Comparison of ENCODE assay signal across 11 cellular contexts in genomic region chr15:40926659-40927496, GRCh38. TPM values are rescaled to one million over a fixed set of nuclear protein-coding genes. Genes with fewer than 3 reads are reported as not detected.
A peak's percentile ranks its signal among the peaks of the same experiment; 100 is the strongest.
DNase-seq lines count a peak whose midpoint lies in the region; ATAC-seq and TF ChIP-seq lines count a peak whose summit lies in the region.
"Had no signal": no experiment of that assay in that cellular context is flagged by ENCODE, and none has a peak within 500 bp of the region (broad histone marks: within the 10 kb centered on the region; RNA-seq: fewer than 3 reads in every experiment).

No MANE protein-coding gene starts in this region.

- peaks cover 38% of the 10 kb centered on the region for H3K27me3 Mint-ChIP-seq in activated T-helper 17 cell treated with anti-CD3 and anti-CD28 coated beads, Interleukin-2, amount 50 U/mL, for 72 hours

- H3K4me3 Mint-ChIP-seq in activated T-helper 17 cell treated with anti-CD3 and anti-CD28 coated beads, Interleukin-2, amount 50 U/mL, for 72 hours: peak overlapping the region; percentile 75
- H3K4me3 Mint-ChIP-seq: activated CD4-positive, alpha-beta memory T cell treated with anti-CD3 and anti-CD28 coated beads for 36 hours had no signal

- no peaks in the 10 kb centered on the region for H3K9me3 ChIP-seq in iPS-18a (ENCODE audit: control insufficient read depth, low read depth, low read length)
- no peaks in the 10 kb centered on the region for H3K9me3 ChIP-seq in stomach
- H3K9me3 ChIP-seq: lower lobe of right lung had no signal

- no peak for TF ChIP-seq EP300 in stomach (IDR thresholded peaks at IDR 0.05)

- H3K4me1 Mint-ChIP-seq in activated T-helper 17 cell treated with anti-CD3 and anti-CD28 coated beads, Interleukin-2, amount 50 U/mL, for 72 hours: peaks cover 7% of the 10 kb centered on the region

- DNase-seq in Right ventricle myocardium superior (peak; percentile 36), left cardiac atrium (no peak), stomach (no peak), dorsolateral prefrontal cortex (no peak)
- DNase-seq: AML-193, lower lobe of right lung had no signal

- H3K4me1 ChIP-seq in iPS-18a (ENCODE audit: control insufficient read depth, low read depth, low read length) (peaks cover 19% of the 10 kb centered on the region), stomach (peaks cover 51 to 65% (median 60%) of the 10 kb centered on the region in 4 donors)

- no peak overlapping the region for H3K9ac ChIP-seq in iPS-18a (ENCODE audit: low read length)

- 24 to 45% (median 30%) methylated on average over 29 to 33 of the region's 33 CpGs for WGBS in stomach, 5 donors

- peak overlapping the region; percentile 59 for H3K4me3 ChIP-seq in iPS-18a (ENCODE audit: low read length)
- H3K4me3 ChIP-seq in stomach: peak overlapping the region in 3 of 4 donors; percentile 34 to 75 (median 49)
- H3K4me3 ChIP-seq in dorsolateral prefrontal cortex: peak overlapping the region in 28 of 59 donors; percentile 4 to 79 (median 50)

- H3K36me3 Mint-ChIP-seq in activated T-helper 17 cell treated with anti-CD3 and anti-CD28 coated beads, Interleukin-2, amount 50 U/mL, for 72 hours (ENCODE audit: low read depth): no peaks in the 10 kb centered on the region
- H3K36me3 Mint-ChIP-seq: activated CD4-positive, alpha-beta memory T cell treated with anti-CD3 and anti-CD28 coated beads for 36 hours had no signal

- intact Hi-C loops in Right ventricle myocardium superior (cut with DNase I): no loop called here
- intact Hi-C loops in left cardiac atrium (cut with DNase I): no loop called here
- intact Hi-C loops in stomach (cut with DNase I; ENCODE audit: low total_unique reads): no loop called here
- intact Hi-C loops in dorsolateral prefrontal cortex (cut with DNase I): no loop called here

- no peak overlapping the region for H3K27ac Mint-ChIP-seq in activated T-helper 17 cell treated with anti-CD3 and anti-CD28 coated beads, Interleukin-2, amount 50 U/mL, for 72 hours
- H3K27ac Mint-ChIP-seq: activated CD4-positive, alpha-beta memory T cell treated with anti-CD3 and anti-CD28 coated beads for 36 hours had no signal

- H3K27me3 ChIP-seq in iPS-18a (ENCODE audit: control insufficient read depth, insufficient read depth, low read length) (peaks cover 100% of the 10 kb centered on the region), stomach (peaks cover 10 to 72% (median 64%) of the 10 kb centered on the region in 3 donors), dorsolateral prefrontal cortex (peaks cover 0 to 66% (median 54%) of the 10 kb centered on the region in 45 donors)

- TF ChIP-seq CTCF in stomach (IDR thresholded peaks at IDR 0.05) (no peak), dorsolateral prefrontal cortex (IDR thresholded peaks at IDR 0.05 in 54 of 56, conservative IDR thresholded peaks at IDR 0.05 in 2 of 56; ENCODE audit: low read depth in 1 of 56, partially characterized antibody in 56 of 56) (no peak)

- no peaks in the 10 kb centered on the region for H3K36me3 ChIP-seq in iPS-18a (ENCODE audit: control insufficient read depth, low read depth, low read length)
- no peaks in the 10 kb centered on the region for H3K36me3 ChIP-seq in stomach
- H3K36me3 ChIP-seq: lower lobe of right lung had no signal

- ATAC-seq in Right ventricle myocardium superior (ENCODE audit: poor library complexity): no peak
- no peak for ATAC-seq in left cardiac atrium
- ATAC-seq in activated T-helper 17 cell treated with anti-CD3 and anti-CD28 coated beads, Interleukin-2, amount 50 U/mL, for 72 hours (replicated peaks): no peak
- ATAC-seq in HG03432 (IDR thresholded peaks at IDR 0.05; ENCODE audit: unreplicated experiment): no peak
- ATAC-seq in HG02763 (IDR thresholded peaks at IDR 0.05; ENCODE audit: unreplicated experiment): no peak
- ATAC-seq: lower lobe of right lung had no signal

- H3K9me3 Mint-ChIP-seq in activated T-helper 17 cell treated with anti-CD3 and anti-CD28 coated beads, Interleukin-2, amount 50 U/mL, for 72 hours: no peaks in the 10 kb centered on the region
- H3K9me3 Mint-ChIP-seq: activated CD4-positive, alpha-beta memory T cell treated with anti-CD3 and anti-CD28 coated beads for 36 hours had no signal

- H3K27ac ChIP-seq in iPS-18a (ENCODE audit: low read length) (no peak overlapping the region), stomach (no peak overlapping the region), dorsolateral prefrontal cortex (no peak overlapping the region)
- H3K27ac ChIP-seq: lower lobe of right lung had no signal

- TF ChIP-seq POLR2A in stomach (IDR thresholded peaks at IDR 0.05): no peak

RNA-seq across cellular contexts. Expression of gene DLL4, which starts 2.3 kb away (rescaled TPM):
- total RNA-seq in Right ventricle myocardium superior (10.7 TPM), left cardiac atrium (1 to 10 TPM; 8.5 to 9.2 TPM), stomach (10 to 100 TPM in 1 of 5 donors, 1 to 10 TPM in 3, under 1 TPM in 1; 0.89 to 20.0 (median 3.3) TPM), dorsolateral prefrontal cortex (10 to 100 TPM in 41 of 120 experiments, 1 to 10 TPM in 79; 2.2 to 25.3 (median 7.9) TPM)
- not detected for total RNA-seq in activated T-helper 17 cell treated with anti-CD3 and anti-CD28 coated beads, Interleukin-2, amount 50 U/mL, for 72 hours
- 1 to 10 TPM in 2 of 3 donors, under 1 TPM in 1; 0.56 to 2.2 (median 1.5) TPM for polyA plus RNA-seq in stomach
- total RNA-seq: activated CD4-positive, alpha-beta memory T cell treated with anti-CD3 and anti-CD28 coated beads for 36 hours had no signal

RNA-seq across cellular contexts. Expression of gene CHAC1, which starts 26.4 kb away (rescaled TPM):
- 0.46 TPM for total RNA-seq in Right ventricle myocardium superior
- 1 to 10 TPM; 2.6 to 3.3 TPM for total RNA-seq in left cardiac atrium
- 1 to 10 TPM; 2.4 to 6.8 TPM for total RNA-seq in activated T-helper 17 cell treated with anti-CD3 and anti-CD28 coated beads, Interleukin-2, amount 50 U/mL, for 72 hours
- total RNA-seq in stomach: 10 to 100 TPM in 1 of 5 donors, 1 to 10 TPM in 4; 1.3 to 17.1 (median 2.9) TPM
- 10 to 100 TPM in 2 of 3 donors, 1 to 10 TPM in 1; 5.7 to 61.6 (median 25.5) TPM for polyA plus RNA-seq in stomach
- 10 to 100 TPM in 48 of 120 experiments, 1 to 10 TPM in 72; 2.8 to 19.8 (median 9.3) TPM for total RNA-seq in dorsolateral prefrontal cortex

RNA-seq across cellular contexts. Expression of gene VPS18, which starts 32.6 kb away (rescaled TPM):
- total RNA-seq in Right ventricle myocardium superior (18.4 TPM), left cardiac atrium (10 to 100 TPM; 17.1 to 23.7 TPM), stomach (10 to 100 TPM in 4 of 5 donors, 1 to 10 TPM in 1; 1.8 to 24.2 (median 20.3) TPM), dorsolateral prefrontal cortex (10 to 100 TPM; 19.3 to 39.4 (median 29.9) TPM)
- total RNA-seq in activated T-helper 17 cell treated with anti-CD3 and anti-CD28 coated beads, Interleukin-2, amount 50 U/mL, for 72 hours: 10 to 100 TPM in 1 of 2 donors, 1 to 10 TPM in 1; 5.6 to 12.0 TPM
- polyA plus RNA-seq in stomach: 10 to 100 TPM in 1 of 3 donors, 1 to 10 TPM in 2; 5.7 to 10.8 (median 6.1) TPM

RNA-seq across cellular contexts. Expression of gene RHOV, which starts 52.8 kb away (rescaled TPM):
- total RNA-seq in Right ventricle myocardium superior: not detected
- not detected for total RNA-seq in left cardiac atrium
- under 1 TPM; 0.24 to 0.45 TPM for total RNA-seq in activated T-helper 17 cell treated with anti-CD3 and anti-CD28 coated beads, Interleukin-2, amount 50 U/mL, for 72 hours
- 1 to 10 TPM in 4 of 5 donors, not detected in 1; 1.3 to 3.2 (median 1.7) TPM for total RNA-seq in stomach
- polyA plus RNA-seq in stomach: 10 to 100 TPM in 1 of 3 donors, 1 to 10 TPM in 2; 1.2 to 87.8 (median 1.4) TPM
- 1 to 10 TPM in 113 of 120 experiments, under 1 TPM in 7; 0.46 to 6.2 (median 2.5) TPM for total RNA-seq in dorsolateral prefrontal cortex
